Comparison of ENCODE assay signal across 10 cellular contexts in genomic region chr4:6746721-6747689, GRCh38. TPM values are rescaled to one million over a fixed set of nuclear protein-coding genes. Genes with fewer than 3 reads are reported as not detected.
DNase-seq lines count a peak whose midpoint lies in the region; ATAC-seq, FAIRE-seq and TF ChIP-seq lines count a peak whose summit lies in the region.
"Had no signal": no experiment of that assay in that cellular context is flagged by ENCODE, and none has a peak within 500 bp of the region (broad histone marks: within the 10 kb centered on the region; RNA-seq: fewer than 3 reads in every experiment).

No MANE protein-coding gene starts in this region.

- in situ Hi-C loops in GM12878 (cut with MboI): no loop called here

- CTCF ChIA-PET in GM12878 (lab: Yijun Ruan, JAX): interaction anchor here (0.6 kb wide), 1 partner anchor 127 kb away, joined by 4 read pairs; no protein-coding TSS in a partner anchor

- H3K27ac ChIP-seq in GM12878 (ENCODE audit: control insufficient read depth, insufficient read depth) (no peak overlapping the region), liver (ENCODE audit: low read depth in 1 of 2, low read length in 2 of 2) (peak overlapping the region; percentile 39 to 74), tibial artery (peak overlapping the region; percentile 45 to 51)

- no peak for FAIRE-seq in GM12878 (lab: Jason Lieb, UNC)
- FAIRE-seq: A204.1 had no signal

- H2AFZ ChIP-seq in GM12878 (ENCODE audit: control insufficient read depth, low read depth, low read length): no peak overlapping the region

- no peaks in the 10 kb centered on the region for H3K9me3 ChIP-seq in GM12878 (replicated peaks; ENCODE audit: control insufficient read depth, insufficient read depth, low read length)
- H3K9me3 ChIP-seq in liver (ENCODE audit: control insufficient read depth in 4 of 4, low read length in 3 of 4): no peaks in the 10 kb centered on the region
- H3K9me3 ChIP-seq in tibial artery: no peaks in the 10 kb centered on the region

- intact Hi-C loops in GM12878 (cut with micrococcal nuclease; ENCODE audit: unreplicated experiment) (no loop called here), tibial artery (cut with DNase I; ENCODE audit: low total_unique reads) (no loop called here)

- TF ChIP-seq CTCF in GM12878 (IDR thresholded peaks at IDR 0.05 in 2 of 3, conservative IDR thresholded peaks at IDR 0.05 in 1 of 3; ENCODE audit: control insufficient read depth in 2 of 3, extremely low read depth in 1 of 3, insufficient read depth in 1 of 3, low read depth in 3 of 3, low read length in 3 of 3) (no peak), liver (IDR thresholded peaks at IDR 0.05; ENCODE audit: low read depth, low read length, missing input control) (no peak), tibial artery (IDR thresholded peaks at IDR 0.05) (no peak)

- no peaks in the 10 kb centered on the region for H4K20me1 ChIP-seq in GM12878 (ENCODE audit: control insufficient read depth, insufficient read depth)

- no peak for TF ChIP-seq EP300 in GM12878 (IDR thresholded peaks at IDR 0.05; ENCODE audit: borderline replicate concordance in 1 of 2, control insufficient read depth in 1 of 2, low read depth in 2 of 2, low read length in 2 of 2)

- H3K79me2 ChIP-seq in GM12878 (ENCODE audit: control insufficient read depth, insufficient read depth, low read length): no peaks in the 10 kb centered on the region

- H3K4me1 ChIP-seq in GM12878 (ENCODE audit: control insufficient read depth, insufficient read depth, low read length): peaks cover 10% of the 10 kb centered on the region
- H3K4me1 ChIP-seq in liver (ENCODE audit: control insufficient read depth in 4 of 4, insufficient read depth in 4 of 4, low read length in 3 of 4): peaks cover 25 to 55% (median 50%) of the 10 kb centered on the region in 4 donors
- H3K4me1 ChIP-seq in tibial artery: peaks cover 0 to 36% (median 27%) of the 10 kb centered on the region in 4 donors

- H3K4me3 ChIP-seq in GM12878 (no peak overlapping the region), liver (ENCODE audit: low read depth in 1 of 3, low read length in 3 of 3) (no peak overlapping the region), tibial artery (no peak overlapping the region)

- no peaks in the 10 kb centered on the region for H3K27me3 ChIP-seq in GM12878 (replicated peaks in 1 of 2; ENCODE audit: control insufficient read depth in 2 of 2, insufficient read depth in 2 of 2, low read length in 1 of 2)
- no peaks in the 10 kb centered on the region for H3K27me3 ChIP-seq in liver (ENCODE audit: control insufficient read depth in 4 of 4, insufficient read depth in 4 of 4, low read length in 3 of 4)
- H3K27me3 ChIP-seq in tibial artery: no peaks in the 10 kb centered on the region

- POLR2A ChIA-PET in GM12878 (lab: Charles Lee): no interaction called here

- no peak overlapping the region for H3K4me2 ChIP-seq in GM12878 (ENCODE audit: control insufficient read depth, insufficient read depth)

- SMC1A ChIA-PET in GM12878 (lab: Charles Lee; ENCODE audit: uncharacterized antibody, unreplicated experiment): no interaction called here

- RAD21 ChIA-PET in GM12878 (lab: Charles Lee; ENCODE audit: unreplicated experiment): no interaction called here

- TF ChIP-seq RAD21 in GM12878 (IDR thresholded peaks at IDR 0.05; ENCODE audit: insufficient read depth, low read depth, low read length) (no peak), liver (IDR thresholded peaks at IDR 0.05) (peak; percentile 6)

- no TSS peak for BruUV-seq in GM12878 (replicated peaks; lab: Mats Ljungman, UMichigan)

- no peaks in the 10 kb centered on the region for H3K36me3 ChIP-seq in GM12878 (ENCODE audit: control insufficient read depth in 2 of 2, insufficient read depth in 2 of 2, low read length in 1 of 2)
- no peaks in the 10 kb centered on the region for H3K36me3 ChIP-seq in liver (ENCODE audit: control insufficient read depth in 4 of 4, insufficient read depth in 3 of 4, low read depth in 1 of 4, low read length in 3 of 4)
- no peaks in the 10 kb centered on the region for H3K36me3 ChIP-seq in tibial artery

- DNase-seq in DMS 273 (lab: John Stamatoyannopoulos, UW; ENCODE audit: unreplicated experiment): peak; percentile 29
- no peak for DNase-seq in DMS 273 treated with DMSO at 0.1 percent for 48 hours (lab: John Stamatoyannopoulos, UW)
- DNase-seq in GM12878 (ENCODE audit: low read depth, low spot score): no peak
- DNase-seq in tibial artery: peak in 1 of 2 donors; percentile 83
- no peak for DNase-seq in glomerular visceral epithelial cell (ENCODE audit: extremely low spot score)
- no peak for DNase-seq in cerebellum (ENCODE audit: low spot score)
- DNase-seq in OCI-M2 (lab: John Stamatoyannopoulos, UW; ENCODE audit: unreplicated experiment): no peak
- DNase-seq: NCI-H1694 treated with DMSO at 0.1 percent for 48 hours had no signal

- TF ChIP-seq POLR2A in GM12878 (IDR thresholded peaks at IDR 0.05; ENCODE audit: low read depth, low read length): no peak

- peak; percentile 12 for ATAC-seq in GM12878

- no peak overlapping the region for H3K9ac ChIP-seq in GM12878 (ENCODE audit: control insufficient read depth, insufficient read depth, low read length)
- peak overlapping the region in 1 of 2 donors; percentile 10 for H3K9ac ChIP-seq in liver (ENCODE audit: low read depth in 1 of 2, low read length in 2 of 2)

- 56% methylated on average over 23 of the region's 25 CpGs for WGBS in GM12878 (ENCODE audit: insufficient coverage, insufficient replicate concordance, low lambda C conversion rate, missing lambda C conversion rate)
- WGBS in liver: 40% methylated on average over 25 of the region's 25 CpGs

RNA-seq across cellular contexts. Expression of gene BLOC1S4, which starts 31.0 kb away (rescaled TPM):
- 5.3 and 5.7 TPM in 2 replicates for total RNA-seq in GM12878 (2013; cell fraction: nucleolus; rRNA removed)
- total RNA-seq in GM12878 (2014; rRNA removed) (19.9 and 23.8 TPM in 2 replicates), GM12878 (2014; rRNA removed; fragmentation: Illumina TruSeq; extraction: Trizol) (5.8 and 6.9 TPM in 2 replicates), GM12878 (2021) (18.0 and 20.4 TPM in 2 replicates), liver (1 to 10 TPM; 4.9 to 7.7 TPM), cerebellum (8.3 TPM)
- polyA plus RNA-seq in GM12878 (2011; ENCODE audit: low read depth): 5.2 TPM
- polyA plus RNA-seq in GM12878 (2011; rRNA removed) (9.8 and 11.5 TPM in 2 replicates), GM12878 (2014; fragmentation: Illumina TruSeq; extraction: Trizol) (4.2 and 7.5 TPM in 2 replicates), GM12878 (2014; fragmentation: Nextera tagmentation; extraction: Ambion mirVana) (1 to 10 TPM; 2.7 to 6.3 TPM), GM12878 (2014; rRNA removed) (20.8 and 21.2 TPM in 2 replicates), GM12878 (2016; fragmentation: Nextera tagmentation; extraction: Ambion mirVana) (10 to 100 TPM in 1 of 2 experiments, 1 to 10 TPM in 1; 3.0 to 21.1 TPM), liver (1 to 10 TPM; 5.0 to 5.8 TPM)
- 11.7 and 17.3 TPM in 2 replicates for polyA plus RNA-seq in GM12878 (2011; cell fraction: cytosol; rRNA removed)
- polyA plus RNA-seq in GM12878 (2011; cell fraction: nucleus; rRNA removed): 12.7 and 15.0 TPM in 2 replicates
- 11.9 and 12.5 TPM in 2 replicates for polyA plus RNA-seq in GM12878 (2012)
- polyA minus RNA-seq in GM12878 (2011; rRNA and poly(A)+ RNA removed): 4.9 and 8.0 TPM in 2 replicates
- 4.1 and 5.5 TPM in 2 replicates for polyA minus RNA-seq in GM12878 (2011; cell fraction: cytosol; rRNA and poly(A)+ RNA removed)
- polyA minus RNA-seq in GM12878 (2011; cell fraction: nucleus; rRNA and poly(A)+ RNA removed): 6.3 and 14.2 TPM in 2 replicates

RNA-seq across cellular contexts. Expression of gene KIAA0232, which starts 35.5 kb away (rescaled TPM):
- 48.3 and 49.2 TPM in 2 replicates for total RNA-seq in GM12878 (2013; cell fraction: nucleolus; rRNA removed)
- total RNA-seq in GM12878 (2014; rRNA removed): 8.0 and 9.4 TPM in 2 replicates
- 11.6 and 11.8 TPM in 2 replicates for total RNA-seq in GM12878 (2014; rRNA removed; fragmentation: Illumina TruSeq; extraction: Trizol)
- 12.1 and 12.2 TPM in 2 replicates for total RNA-seq in GM12878 (2021)
- 4.3 TPM for polyA plus RNA-seq in GM12878 (2011; ENCODE audit: low read depth)
- polyA plus RNA-seq in GM12878 (2011; rRNA removed): 15.0 and 19.2 TPM in 2 replicates
- polyA plus RNA-seq in GM12878 (2011; cell fraction: cytosol; rRNA removed): 7.1 and 7.7 TPM in 2 replicates
- polyA plus RNA-seq in GM12878 (2011; cell fraction: nucleus; rRNA removed): 10.4 and 11.2 TPM in 2 replicates
- polyA plus RNA-seq in GM12878 (2012): 6.3 TPM in 2 replicates
- polyA plus RNA-seq in GM12878 (2014; fragmentation: Illumina TruSeq; extraction: Trizol): 11.4 and 13.5 TPM in 2 replicates
- 1 to 10 TPM; 2.8 to 3.1 TPM for polyA plus RNA-seq in GM12878 (2014; fragmentation: Nextera tagmentation; extraction: Ambion mirVana)
- polyA plus RNA-seq in GM12878 (2014; rRNA removed): 7.4 and 9.2 TPM in 2 replicates
- 10 to 100 TPM; 10.1 to 15.1 TPM for polyA plus RNA-seq in GM12878 (2016; fragmentation: Nextera tagmentation; extraction: Ambion mirVana)
- 18.2 and 34.8 TPM in 2 replicates for polyA minus RNA-seq in GM12878 (2011; rRNA and poly(A)+ RNA removed)
- polyA minus RNA-seq in GM12878 (2011; cell fraction: cytosol; rRNA and poly(A)+ RNA removed): 6.9 and 7.4 TPM in 2 replicates
- 10.3 and 14.9 TPM in 2 replicates for polyA minus RNA-seq in GM12878 (2011; cell fraction: nucleus; rRNA and poly(A)+ RNA removed)
- total RNA-seq in liver: 10 to 100 TPM; 25.5 to 34.4 TPM
- polyA plus RNA-seq in liver: 10 to 100 TPM in 1 of 2 donors, 1 to 10 TPM in 1; 8.9 to 11.4 TPM
- 43.6 TPM for total RNA-seq in cerebellum

RNA-seq across cellular contexts. Expression of gene MRFAP1L1, which starts 37.3 kb away (rescaled TPM):
- total RNA-seq in GM12878 (2013; cell fraction: nucleolus; rRNA removed): 29.8 and 30.0 TPM in 2 replicates
- total RNA-seq in GM12878 (2014; rRNA removed) (41.3 and 52.4 TPM in 2 replicates), GM12878 (2014; rRNA removed; fragmentation: Illumina TruSeq; extraction: Trizol) (61.3 and 65.8 TPM in 2 replicates), GM12878 (2021) (44.0 and 44.2 TPM in 2 replicates), liver (10 to 100 TPM; 30.2 to 41.8 TPM), cerebellum (61.2 TPM)
- 27.4 TPM for polyA plus RNA-seq in GM12878 (2011; ENCODE audit: low read depth)
- polyA plus RNA-seq in GM12878 (2011; rRNA removed) (85.1 and 117 TPM in 2 replicates), GM12878 (2014; fragmentation: Illumina TruSeq; extraction: Trizol) (61.1 and 67.8 TPM in 2 replicates), GM12878 (2014; fragmentation: Nextera tagmentation; extraction: Ambion mirVana) (10 to 100 TPM; 30.6 to 34.5 TPM), GM12878 (2014; rRNA removed) (51.3 and 58.7 TPM in 2 replicates), GM12878 (2016; fragmentation: Nextera tagmentation; extraction: Ambion mirVana) (10 to 100 TPM; 52.2 to 53.6 TPM), liver (10 to 100 TPM; 29.8 to 31.2 TPM)
- polyA plus RNA-seq in GM12878 (2011; cell fraction: cytosol; rRNA removed): 29.5 and 33.3 TPM in 2 replicates
- polyA plus RNA-seq in GM12878 (2011; cell fraction: nucleus; rRNA removed): 43.6 and 56.6 TPM in 2 replicates
- 36.0 and 41.9 TPM in 2 replicates for polyA plus RNA-seq in GM12878 (2012)
- polyA minus RNA-seq in GM12878 (2011; rRNA and poly(A)+ RNA removed): 20.3 and 23.2 TPM in 2 replicates
- polyA minus RNA-seq in GM12878 (2011; cell fraction: cytosol; rRNA and poly(A)+ RNA removed): 9.1 and 12.2 TPM in 2 replicates
- polyA minus RNA-seq in GM12878 (2011; cell fraction: nucleus; rRNA and poly(A)+ RNA removed): 15.6 and 21.7 TPM in 2 replicates

RNA-seq across cellular contexts. Expression of gene S100P, which starts 53.3 kb away (rescaled TPM):
- total RNA-seq in GM12878 (2013; cell fraction: nucleolus; rRNA removed): not detected in 2 replicates
- total RNA-seq in GM12878 (2014; rRNA removed) (not detected in 2 replicates), GM12878 (2014; rRNA removed; fragmentation: Illumina TruSeq; extraction: Trizol) (not detected in 2 replicates), GM12878 (2021) (0.37 and 0.90 TPM in 2 replicates), liver (1 to 10 TPM in 1 of 2 donors, under 1 TPM in 1; 0.42 to 3.1 TPM), cerebellum (0.27 TPM)
- polyA plus RNA-seq in GM12878 (2011; ENCODE audit: low read depth): not detected
- polyA plus RNA-seq in GM12878 (2011; rRNA removed) (not detected in 2 replicates), GM12878 (2014; fragmentation: Illumina TruSeq; extraction: Trizol) (not detected in 2 replicates), GM12878 (2014; fragmentation: Nextera tagmentation; extraction: Ambion mirVana) (not detected), GM12878 (2014; rRNA removed) (not detected in 2 replicates), GM12878 (2016; fragmentation: Nextera tagmentation; extraction: Ambion mirVana) (not detected), liver (1 to 10 TPM; 1.7 to 2.9 TPM)
- not detected in 2 replicates for polyA plus RNA-seq in GM12878 (2011; cell fraction: cytosol; rRNA removed)
- not detected in 2 replicates for polyA plus RNA-seq in GM12878 (2011; cell fraction: nucleus; rRNA removed)
- polyA plus RNA-seq in GM12878 (2012): not detected in 2 replicates
- polyA minus RNA-seq in GM12878 (2011; rRNA and poly(A)+ RNA removed): not detected in 2 replicates
- 14.4 and 27.8 TPM in 2 replicates for polyA minus RNA-seq in GM12878 (2011; cell fraction: cytosol; rRNA and poly(A)+ RNA removed)
- polyA minus RNA-seq in GM12878 (2011; cell fraction: nucleus; rRNA and poly(A)+ RNA removed): 3.7 and 12.0 TPM in 2 replicates
